In the genomic region with DNA sequence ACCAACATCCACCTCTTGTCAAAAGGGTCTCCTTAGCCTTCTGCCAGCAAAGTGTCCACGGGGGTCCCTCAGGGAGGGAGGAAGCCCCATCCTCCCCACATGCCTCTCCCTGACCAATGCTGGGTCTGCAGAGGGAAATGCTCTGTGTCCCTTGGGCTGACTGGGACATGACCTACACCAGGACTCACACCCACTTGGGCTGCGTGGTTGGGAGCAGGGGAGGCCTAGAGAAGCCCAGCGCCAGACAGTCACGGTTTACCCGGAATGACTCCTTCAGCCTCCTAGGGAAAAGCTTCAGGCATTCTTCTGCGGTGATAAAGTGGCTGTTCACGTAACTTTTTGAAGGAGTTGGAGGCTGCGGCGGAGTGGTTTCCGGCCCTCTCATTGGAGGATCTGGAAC, we compare ENCODE assay signal across 24 cellular contexts.
"Had no signal": no experiment of that assay in that cellular context is flagged by ENCODE, and none has a peak within 500 bp of the region (broad histone marks: within the 10 kb centered on the region; RNA-seq: fewer than 3 reads in every experiment).

No MANE protein-coding gene starts in this region.

- H3K4me1 ChIP-seq: colonic mucosa, esophagus squamous epithelium, foreskin keratinocyte, gastrocnemius medialis, gastroesophageal sphincter, heart right ventricle had no signal

- H3K4me1 Mint-ChIP-seq: endodermal cell had no signal

- ATAC-seq: effector memory CD8-positive, alpha-beta T cell; esophagus mucosa; foreskin keratinocyte; gastrocnemius medialis; gastroesophageal sphincter; heart left ventricle; heart right ventricle had no signal

- H3K9me3 ChIP-seq: colonic mucosa, esophagus squamous epithelium, gastrocnemius medialis, gastroesophageal sphincter, heart left ventricle, heart right ventricle had no signal

- H3K27me3 ChIP-seq: colonic mucosa, dorsolateral prefrontal cortex, esophagus squamous epithelium, foreskin keratinocyte, gastrocnemius medialis, gastroesophageal sphincter, heart left ventricle, heart right ventricle had no signal

- H3K4me3 ChIP-seq: colonic mucosa, coronary artery, dorsolateral prefrontal cortex, esophagus squamous epithelium, gastrocnemius medialis, gastroesophageal sphincter, heart left ventricle, heart right ventricle had no signal

- H3K27ac ChIP-seq: colonic mucosa, coronary artery, dorsolateral prefrontal cortex, epithelial cell of prostate, esophagus squamous epithelium, foreskin keratinocyte, gastrocnemius medialis, gastroesophageal sphincter, heart left ventricle, heart right ventricle had no signal

- H3K4me3 Mint-ChIP-seq: dendritic cell treated with granulocyte-macrophage colony-stimulating factor and Interleukin-4, amounts not matched to agents 40 ng/mL and 50 ng/mL, for 4 days; effector memory CD8-positive, alpha-beta T cell; endodermal cell had no signal

- DNase-seq: colonic mucosa; cortex of kidney; dermis blood vessel endothelial cell; dorsolateral prefrontal cortex; effector CD4-positive, alpha-beta T cell; effector CD8-positive, alpha-beta T cell; effector memory CD4-positive, alpha-beta T cell; effector memory CD8-positive, alpha-beta T cell; endodermal cell; erythroblast; esophagus squamous epithelium; foreskin fibroblast; foreskin keratinocyte; foreskin melanocyte; gastrocnemius medialis; glutamatergic neuron; head of caudate nucleus; heart left ventricle; heart right ventricle had no signal

- H3K27ac Mint-ChIP-seq: dendritic cell treated with granulocyte-macrophage colony-stimulating factor and Interleukin-4, amounts not matched to agents 40 ng/mL and 50 ng/mL, for 4 days; effector memory CD8-positive, alpha-beta T cell; endodermal cell had no signal

- H3K27me3 Mint-ChIP-seq: dendritic cell treated with granulocyte-macrophage colony-stimulating factor and Interleukin-4, amounts not matched to agents 40 ng/mL and 50 ng/mL, for 4 days had no signal

- H3K9me3 Mint-ChIP-seq: dendritic cell treated with granulocyte-macrophage colony-stimulating factor and Interleukin-4, amounts not matched to agents 40 ng/mL and 50 ng/mL, for 4 days; effector memory CD8-positive, alpha-beta T cell; endodermal cell had no signal

- H3K36me3 ChIP-seq: colonic mucosa, esophagus squamous epithelium, gastrocnemius medialis, heart left ventricle, heart right ventricle had no signal
